In the genomic region with DNA sequence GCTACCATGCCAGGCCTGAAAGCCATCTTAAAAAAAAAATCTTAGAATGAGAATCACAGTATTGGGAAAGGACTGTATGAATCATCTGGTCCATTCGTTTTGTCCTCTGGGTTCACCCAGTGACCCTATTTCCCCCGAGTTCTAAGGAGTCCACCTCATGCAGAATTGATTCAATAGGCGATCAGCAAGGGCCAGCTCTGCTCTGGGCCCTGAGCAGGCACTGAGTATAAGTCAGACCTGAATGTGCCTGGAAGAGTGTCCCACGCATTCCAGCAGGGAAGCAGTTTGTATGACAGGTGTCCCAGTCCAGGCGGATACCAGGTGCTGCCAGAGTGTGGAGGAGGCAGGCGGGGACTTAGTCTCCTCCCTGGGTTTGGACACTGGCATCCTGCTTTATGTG, we compare ENCODE assay signal across 1 cellular context.
TF ChIP-seq lines count a peak whose summit lies in the region.

No MANE protein-coding gene starts in this region.

TF ChIP-seq in IMR-90, 13 proteins besides CTCF, POLR2A, EP300 and RAD21:
- TF ChIP-seq CHD1 (IDR thresholded peaks at IDR 0.05; ENCODE audit: low read depth, low read length): no peak
- no peak for TF ChIP-seq SMC3 (IDR thresholded peaks at IDR 0.05; ENCODE audit: low read depth, low read length)
- TF ChIP-seq FOS (IDR thresholded peaks at IDR 0.05; ENCODE audit: low read depth, low read length): no peak
- TF ChIP-seq BHLHE40 (IDR thresholded peaks at IDR 0.05; ENCODE audit: low read depth, low read length): no peak
- TF ChIP-seq NFE2L2 (IDR thresholded peaks at IDR 0.05; ENCODE audit: low read depth, low read length): no peak
- TF ChIP-seq MAFK (IDR thresholded peaks at IDR 0.05; ENCODE audit: low read depth, low read length): no peak
- 0 out of 2 replicates have a peak, but pooled peaks have one; percentile 30 for TF ChIP-seq CEBPB (IDR thresholded peaks at IDR 0.05; ENCODE audit: low read depth, low read length)
